Comparison of ENCODE assay signal across 8 cellular contexts in the genomic region with DNA sequence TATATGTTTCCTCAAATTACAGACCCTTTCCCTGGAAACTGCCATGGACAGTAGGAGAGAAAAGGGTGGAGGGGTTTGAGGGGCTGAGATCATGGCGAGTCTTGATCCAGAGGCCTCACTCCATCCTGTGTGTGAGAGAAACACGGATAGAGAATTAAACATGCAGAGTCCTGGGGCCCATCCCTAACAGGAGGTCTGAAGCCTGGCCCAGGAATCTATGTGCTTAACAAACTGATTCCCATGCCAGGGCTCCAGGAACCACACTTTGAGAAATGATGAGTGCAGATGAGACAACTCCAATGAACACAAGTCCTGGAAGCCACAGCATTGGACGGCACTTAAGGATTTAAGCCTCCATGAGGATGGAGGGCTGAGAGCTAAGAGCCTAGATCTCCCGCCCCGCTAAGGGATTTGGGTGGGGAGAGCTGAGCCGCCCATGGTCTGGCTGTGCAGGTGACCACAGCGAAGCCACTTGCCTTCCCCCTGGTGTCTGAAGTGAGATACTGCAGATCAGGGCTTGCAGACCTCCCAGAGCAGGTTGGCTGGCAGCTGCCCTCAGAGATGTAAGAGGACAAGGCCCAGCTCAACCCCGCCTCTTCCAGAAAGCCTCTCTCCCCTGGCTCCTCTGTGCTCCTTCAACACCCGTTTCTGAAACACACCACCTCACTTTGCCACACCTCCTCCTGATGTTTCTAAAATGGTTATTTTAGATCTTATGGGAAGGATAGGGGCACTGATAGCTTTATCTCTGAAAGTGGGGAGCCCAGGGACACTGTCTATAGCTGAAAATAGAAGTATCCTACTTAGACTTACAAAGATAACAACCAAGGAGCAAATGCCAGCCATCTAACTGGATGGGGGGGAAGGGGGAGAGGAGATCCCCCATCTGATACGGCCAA. TPM values are rescaled to one million over a fixed set of nuclear protein-coding genes. Genes with fewer than 3 reads are reported as not detected.
DNase-seq lines count a peak whose midpoint lies in the region; ATAC-seq, FAIRE-seq and TF ChIP-seq lines count a peak whose summit lies in the region.

No MANE protein-coding gene starts in this region.

- H3K9me2 ChIP-seq in OCI-LY1 (ENCODE audit: low read depth, low read length): no peaks in the 10 kb centered on the region

- FAIRE-seq in keratinocyte (lab: Jason Lieb, UNC): no peak

- no peaks in the 10 kb centered on the region for H3K9me1 ChIP-seq in keratinocyte (ENCODE audit: control insufficient read depth, extremely low read depth, insufficient read depth, low read length)

- dilution Hi-C loops in keratinocyte (cut with MboI; ENCODE audit: extremely low pct_ligation_motif_present, low sequenced_read_pairs): no loop called here

- H3K79me2 ChIP-seq in OCI-LY1 (ENCODE audit: insufficient read depth, low read length) (no peaks in the 10 kb centered on the region), keratinocyte (ENCODE audit: control insufficient read depth, insufficient read depth, low read length) (no peaks in the 10 kb centered on the region)

- no peaks in the 10 kb centered on the region for H3K36me3 ChIP-seq in OCI-LY1 (ENCODE audit: insufficient read depth, low read length)
- H3K36me3 ChIP-seq in keratinocyte (ENCODE audit: control insufficient read depth in 2 of 2, extremely low read depth in 1 of 2, insufficient read depth in 2 of 2, low read length in 2 of 2): no peaks in the 10 kb centered on the region

- H3K9me3 ChIP-seq in OCI-LY1 (ENCODE audit: low read length): no peaks in the 10 kb centered on the region
- H3K9me3 ChIP-seq in keratinocyte (ENCODE audit: control insufficient read depth, low read depth, low read length): no peaks in the 10 kb centered on the region

- H3K27me3 ChIP-seq in OCI-LY1 (ENCODE audit: insufficient read depth, low read length) (0 out of 2 replicates have a peak, but pooled peaks cover 4% of the 10 kb centered on the region), keratinocyte (ENCODE audit: control insufficient read depth, extremely low read depth, insufficient read depth, low read length) (no peaks in the 10 kb centered on the region)

- no peaks in the 10 kb centered on the region for H3F3A ChIP-seq in OCI-LY1 (ENCODE audit: insufficient read depth, low read length)

- H4K20me1 ChIP-seq in OCI-LY1 (ENCODE audit: insufficient read depth, low read length): no peaks in the 10 kb centered on the region
- no peaks in the 10 kb centered on the region for H4K20me1 ChIP-seq in keratinocyte (ENCODE audit: control insufficient read depth, extremely low read depth, insufficient read depth, low read length)

- H3K9ac ChIP-seq in OCI-LY1 (ENCODE audit: low read length) (no peak overlapping the region), keratinocyte (ENCODE audit: control insufficient read depth, extremely low read depth, insufficient read depth, low read length) (peak overlapping the region; percentile 26)

- ATAC-seq in GM19043 (IDR thresholded peaks at IDR 0.05; ENCODE audit: low read depth, unreplicated experiment) (peak; percentile 70), HG03139 (IDR thresholded peaks at IDR 0.05; ENCODE audit: unreplicated experiment) (peak; percentile 82)

- no peaks in the 10 kb centered on the region for H3K4me1 ChIP-seq in OCI-LY1 (ENCODE audit: insufficient read depth, low read length, severe bottlenecking)
- peaks cover 15% of the 10 kb centered on the region for H3K4me1 ChIP-seq in keratinocyte (ENCODE audit: control insufficient read depth, extremely low read depth, insufficient read depth, low read length)

- H3K4me3 ChIP-seq in OCI-LY1 (ENCODE audit: low read depth, low read length, poor library complexity, severe bottlenecking): no peak overlapping the region
- H3K4me3 ChIP-seq in keratinocyte (ENCODE audit: control insufficient read depth in 2 of 3, extremely low read depth in 1 of 3, insufficient read depth in 2 of 3, low read depth in 1 of 3, low read length in 3 of 3): no peak overlapping the region

- no peak overlapping the region for H3K4me2 ChIP-seq in OCI-LY1 (ENCODE audit: low read length)
- H3K4me2 ChIP-seq in keratinocyte (ENCODE audit: control insufficient read depth, extremely low read depth, insufficient read depth, low read depth, low read length): peak overlapping the region; percentile 49

- peak; percentile 5 for DNase-seq in DMS153 (lab: John Stamatoyannopoulos, UW)
- peak; percentile 84 for DNase-seq in astrocyte of the hippocampus (ENCODE audit: low read depth, low spot score)
- DNase-seq in keratinocyte (ENCODE audit: low read depth, low spot score): no peak
- peak; percentile 9 for DNase-seq in stimulated activated CD8-positive, alpha-beta memory T cell treated with anti-CD3 and anti-CD28 coated beads, Interleukin-4, amount 100 ng/mL, for 24 hours (ENCODE audit: low read depth)
- DNase-seq in middle frontal gyrus (ENCODE audit: extremely low spot score, low spot score): no peak

- TF ChIP-seq CTCF in OCI-LY1 (IDR thresholded peaks at IDR 0.05; ENCODE audit: low read length) (peak; percentile 64), keratinocyte (optimal IDR thresholded peaks at IDR 0.05 in 1 of 3, IDR thresholded peaks at IDR 0.05 in 1 of 3, conservative IDR thresholded peaks at IDR 0.05 in 1 of 3; ENCODE audit: extremely low read depth in 1 of 3, insufficient read depth in 2 of 3, low read length in 3 of 3) (peak; percentile 45 to 62 (median 61))

- H2AFZ ChIP-seq in OCI-LY1 (ENCODE audit: low read length) (no peak overlapping the region), keratinocyte (ENCODE audit: control insufficient read depth, low read length) (peak overlapping the region; percentile 72)

- H3K27ac ChIP-seq in OCI-LY1 (ENCODE audit: low read depth, low read length, poor library complexity, severe bottlenecking): no peak overlapping the region
- peak overlapping the region; percentile 28 for H3K27ac ChIP-seq in keratinocyte (ENCODE audit: control insufficient read depth, insufficient read depth, low read length)

RNA-seq across cellular contexts. Expression of a gene that starts 24.8 kb away (rescaled TPM):
- 0.91 to 2.3 TPM (median 1.2 TPM) in 3 replicates for polyA plus RNA-seq in keratinocyte
- polyA plus RNA-seq in keratinocyte (2011; ENCODE audit: low read depth): 0.79 TPM
- polyA plus RNA-seq in keratinocyte (2011; cell fraction: cytosol; rRNA removed): 2.9 and 4.6 TPM in 2 replicates
- polyA plus RNA-seq in keratinocyte (2011; cell fraction: nucleus; rRNA removed): 0.85 and 1.3 TPM in 2 replicates
- 0.77 and 2.1 TPM in 2 replicates for polyA plus RNA-seq in keratinocyte (2012; ENCODE audit: low replicate concordance)
- polyA minus RNA-seq in keratinocyte: 0.33 to 3.0 TPM (median 1.9 TPM) in 3 replicates
- 1.2 TPM for polyA minus RNA-seq in keratinocyte (2011; cell fraction: cytosol; rRNA and poly(A)+ RNA removed)
- 0.47 and 0.53 TPM in 2 replicates for polyA minus RNA-seq in keratinocyte (2011; cell fraction: nucleus; rRNA and poly(A)+ RNA removed)

RNA-seq across cellular contexts. Expression of a gene that starts 42.1 kb away (rescaled TPM):
- 0.91 to 1.5 TPM (median 0.96 TPM) in 3 replicates for polyA plus RNA-seq in keratinocyte
- polyA plus RNA-seq in keratinocyte (2011; ENCODE audit: low read depth): 0.31 TPM
- polyA plus RNA-seq in keratinocyte (2011; cell fraction: cytosol; rRNA removed): 0.77 and 1.4 TPM in 2 replicates
- 1.7 and 2.6 TPM in 2 replicates for polyA plus RNA-seq in keratinocyte (2011; cell fraction: nucleus; rRNA removed)
- polyA plus RNA-seq in keratinocyte (2012; ENCODE audit: low replicate concordance): 0.95 and 1.2 TPM in 2 replicates
- polyA minus RNA-seq in keratinocyte: 1.3 to 2.3 TPM (median 1.9 TPM) in 3 replicates
- polyA minus RNA-seq in keratinocyte (2011; cell fraction: cytosol; rRNA and poly(A)+ RNA removed): 6.3 TPM
- 1.8 and 2.0 TPM in 2 replicates for polyA minus RNA-seq in keratinocyte (2011; cell fraction: nucleus; rRNA and poly(A)+ RNA removed)

Comparison
In these comparisons a context has a peak if more than half of its experiments do, and no peak if none do; other contexts are left out.
1. DNase-seq: peak in DMS153 (single experiment), astrocyte of the hippocampus (single experiment) and stimulated activated CD8-positive, alpha-beta memory T cell treated with anti-CD3 and anti-CD28 coated beads, Interleukin-4, amount 100 ng/mL, for 24 hours (single experiment); none in keratinocyte (single experiment) and middle frontal gyrus (single experiment).